In the genomic region with DNA sequence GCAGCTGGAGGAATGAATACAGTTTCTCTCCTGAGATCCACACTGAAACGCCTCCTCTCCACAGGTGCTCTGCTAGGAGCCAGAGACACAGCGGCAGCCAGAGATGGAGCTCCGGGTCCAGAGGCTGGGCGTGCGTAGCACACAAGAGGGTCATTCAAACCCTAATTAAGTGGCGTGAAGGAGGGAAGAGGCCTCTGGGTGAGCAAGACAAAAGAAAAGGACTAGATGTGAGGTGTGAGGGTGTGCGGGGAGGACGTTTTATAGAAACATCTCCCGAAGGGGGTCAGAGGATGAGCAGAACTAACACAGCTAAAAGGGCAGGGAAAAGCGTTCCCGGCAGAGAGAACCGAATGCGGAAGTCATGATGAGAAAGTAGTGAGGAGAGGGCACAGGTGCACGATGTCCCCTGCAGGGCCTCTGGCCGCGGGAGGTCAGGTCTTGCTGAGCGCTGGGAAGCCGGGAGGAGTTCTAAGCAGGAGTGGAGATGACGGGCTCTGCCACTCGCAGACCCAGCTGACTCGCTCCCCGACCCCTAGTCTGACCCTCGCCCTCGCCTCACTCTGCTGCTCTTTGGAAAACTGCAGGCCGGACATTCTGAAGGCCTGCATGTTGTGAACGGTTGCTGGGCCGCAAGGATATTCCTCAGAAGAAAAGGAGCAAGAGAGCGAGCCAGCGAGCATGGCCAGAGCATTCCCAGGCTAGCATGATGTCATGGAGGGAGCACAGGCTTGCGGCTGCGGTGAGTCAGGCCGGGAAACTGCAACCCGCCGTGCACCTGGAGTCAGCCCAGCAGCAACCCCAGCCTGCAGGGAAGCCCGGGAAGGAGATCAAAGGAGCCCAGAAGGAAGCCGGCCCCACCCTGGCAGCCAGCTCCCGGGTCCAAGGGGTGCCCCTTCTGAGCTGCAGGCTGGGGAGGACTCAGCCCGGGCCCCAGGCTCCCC, we compare ENCODE assay signal across 8 cellular contexts. TPM values are rescaled to one million over a fixed set of nuclear protein-coding genes. Genes with fewer than 3 reads are reported as not detected.
DNase-seq lines count a peak whose midpoint lies in the region; ATAC-seq and TF ChIP-seq lines count a peak whose summit lies in the region.

No MANE protein-coding gene starts in this region.

- ATAC-seq in HG03432 (IDR thresholded peaks at IDR 0.05; ENCODE audit: unreplicated experiment): no peak

- DNase-seq in AG09309 (ENCODE audit: low read depth): peak; percentile 56
- DNase-seq in NCI-H187 treated with DMSO at 0.1 percent for 48 hours (lab: John Stamatoyannopoulos, UW): peak; percentile 30
- DNase-seq in epidermal melanocyte (ENCODE audit: insufficient read length, low spot score): peak; percentile 63
- DNase-seq in mucosa of gallbladder (ENCODE audit: low spot score): peak; percentile 54
- no peak for DNase-seq in GM19240 (ENCODE audit: insufficient read length, low spot score)
- DNase-seq in NCI-H1048 (lab: John Stamatoyannopoulos, UW): no peak
- no peak for DNase-seq in NCI-H82 treated with DMSO at 0.1 percent for 48 hours (lab: John Stamatoyannopoulos, UW; ENCODE audit: unreplicated experiment)

- H3K4me3 ChIP-seq in AG09309 (ENCODE audit: control insufficient read depth, low read depth, low read length): no peak overlapping the region

- no peak for TF ChIP-seq CTCF in AG09309 (IDR thresholded peaks at IDR 0.05; ENCODE audit: control insufficient read depth, insufficient read depth, low read depth, low read length, missing control alignments)

RNA-seq across cellular contexts. Expression of a gene that starts 54.2 kb away (rescaled TPM):
- total RNA-seq in mucosa of gallbladder: 1.2 TPM

Comparison
In these comparisons a context has a peak if more than half of its experiments do, and no peak if none do; other contexts are left out.
1. DNase-seq: peak in AG09309 (single experiment), NCI-H187 treated with DMSO at 0.1 percent for 48 hours (single experiment), epidermal melanocyte (single experiment) and mucosa of gallbladder (single experiment); none in GM19240 (single experiment), NCI-H1048 (single experiment) and NCI-H82 treated with DMSO at 0.1 percent for 48 hours (single experiment).